In the genomic region with DNA sequence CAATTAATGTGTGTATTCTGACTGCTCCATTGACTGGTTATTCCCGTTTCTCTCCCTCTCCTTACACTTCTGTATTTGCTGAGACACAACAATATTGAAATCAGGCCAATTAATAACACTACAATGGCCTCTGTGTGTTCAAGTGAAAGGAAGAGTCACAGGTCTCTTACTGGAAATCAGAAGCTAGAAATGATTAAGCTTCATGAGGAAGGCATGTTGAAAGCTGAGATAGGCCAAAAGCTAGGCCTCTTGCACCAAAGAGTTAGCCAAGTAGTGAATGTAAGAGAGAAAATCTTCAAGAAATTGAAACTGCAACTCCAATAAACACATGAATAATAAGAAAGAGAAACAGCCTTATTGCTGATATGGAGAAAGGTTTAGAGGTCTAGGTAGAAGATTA, we compare ENCODE assay signal across 29 cellular contexts.
DNase-seq lines count a peak whose midpoint lies in the region; ATAC-seq and TF ChIP-seq lines count a peak whose summit lies in the region.
"Had no signal": no experiment of that assay in that cellular context is flagged by ENCODE, and none has a peak within 500 bp of the region (broad histone marks: within the 10 kb centered on the region; RNA-seq: fewer than 3 reads in every experiment).

No MANE protein-coding gene starts in this region.

- intact Hi-C loops in right cardiac atrium (cut with DNase I) = no loop called here

- peak overlapping the region; percentile 3 for H3K27ac Mint-ChIP-seq in activated T-cell treated with anti-CD3 and anti-CD28 coated beads, Interleukin-2, amount 50 U/mL, for 72 hours
- H3K27ac Mint-ChIP-seq in activated T-cell treated with anti-CD3 and anti-CD28 coated beads, Interleukin-2, amount 50 U/mL, for 24 hours = no peak overlapping the region
- no peak overlapping the region for H3K27ac Mint-ChIP-seq in stimulated activated effector memory CD8-positive, alpha-beta T cell treated with anti-CD3 and anti-CD28 coated beads, Interleukin-12 subunit alpha, Interleukin-12 subunit beta, amount 100 ng/mL, for 72 hours
- H3K27ac Mint-ChIP-seq: CD14-positive monocyte, immature natural killer cell had no signal

- no peak for TF ChIP-seq EP300 in upper lobe of left lung (IDR thresholded peaks at IDR 0.05)

- H3K27ac ChIP-seq in right cardiac atrium (ENCODE audit: low read length) (no peak overlapping the region), upper lobe of left lung (no peak overlapping the region)
- H3K27ac ChIP-seq: gastroesophageal sphincter, left lung, neutrophil, prostate gland, thoracic aorta had no signal

- no peak for TF ChIP-seq CTCF in upper lobe of left lung (IDR thresholded peaks at IDR 0.05)

- no peaks in the 10 kb centered on the region for H3K27me3 Mint-ChIP-seq in activated T-cell treated with anti-CD3 and anti-CD28 coated beads, Interleukin-2, amount 50 U/mL, for 72 hours (ENCODE audit: low read depth)
- H3K27me3 Mint-ChIP-seq in activated T-cell treated with anti-CD3 and anti-CD28 coated beads, Interleukin-2, amount 50 U/mL, for 24 hours = no peaks in the 10 kb centered on the region

- H3K36me3 Mint-ChIP-seq in activated T-cell treated with anti-CD3 and anti-CD28 coated beads, Interleukin-2, amount 50 U/mL, for 72 hours (ENCODE audit: insufficient read depth in 2 of 2) = no peaks in the 10 kb centered on the region
- H3K36me3 Mint-ChIP-seq in activated T-cell treated with anti-CD3 and anti-CD28 coated beads, Interleukin-2, amount 50 U/mL, for 24 hours (ENCODE audit: low read depth) = no peaks in the 10 kb centered on the region
- no peaks in the 10 kb centered on the region for H3K36me3 Mint-ChIP-seq in stimulated activated effector memory CD8-positive, alpha-beta T cell treated with anti-CD3 and anti-CD28 coated beads, Interleukin-12 subunit alpha, Interleukin-12 subunit beta, amount 100 ng/mL, for 72 hours
- H3K36me3 Mint-ChIP-seq: CD14-positive monocyte, immature natural killer cell had no signal

- peaks cover 0 to 2% of the 10 kb centered on the region in 2 donors for H3K9me3 Mint-ChIP-seq in activated T-cell treated with anti-CD3 and anti-CD28 coated beads, Interleukin-2, amount 50 U/mL, for 72 hours
- H3K9me3 Mint-ChIP-seq in activated T-cell treated with anti-CD3 and anti-CD28 coated beads, Interleukin-2, amount 50 U/mL, for 24 hours = no peaks in the 10 kb centered on the region
- H3K9me3 Mint-ChIP-seq in stimulated activated effector memory CD8-positive, alpha-beta T cell treated with anti-CD3 and anti-CD28 coated beads, Interleukin-12 subunit alpha, Interleukin-12 subunit beta, amount 100 ng/mL, for 72 hours = no peaks in the 10 kb centered on the region
- H3K9me3 Mint-ChIP-seq: immature natural killer cell had no signal

- no peaks in the 10 kb centered on the region for H3K36me3 ChIP-seq in upper lobe of left lung
- H3K36me3 ChIP-seq: gastroesophageal sphincter, left lung, neutrophil, prostate gland, thoracic aorta had no signal

- H3K4me1 ChIP-seq in right cardiac atrium (ENCODE audit: control insufficient read depth, insufficient read depth, low read length) (no peaks in the 10 kb centered on the region), upper lobe of left lung (no peaks in the 10 kb centered on the region)
- H3K4me1 ChIP-seq: gastroesophageal sphincter, left lung, prostate gland had no signal

- WGBS in right cardiac atrium = 75% methylated on average over 1 of the region's 1 CpG
- WGBS in upper lobe of left lung, 2 donors = 59 to 83% methylated on average over 1 of the region's 1 CpG

- no peaks in the 10 kb centered on the region for H3K4me1 Mint-ChIP-seq in activated T-cell treated with anti-CD3 and anti-CD28 coated beads, Interleukin-2, amount 50 U/mL, for 72 hours (ENCODE audit: low read depth)
- H3K4me1 Mint-ChIP-seq in activated T-cell treated with anti-CD3 and anti-CD28 coated beads, Interleukin-2, amount 50 U/mL, for 24 hours (ENCODE audit: low read depth) = peaks cover 2% of the 10 kb centered on the region
- H3K4me1 Mint-ChIP-seq in stimulated activated effector memory CD8-positive, alpha-beta T cell treated with anti-CD3 and anti-CD28 coated beads, Interleukin-12 subunit alpha, Interleukin-12 subunit beta, amount 100 ng/mL, for 72 hours = no peaks in the 10 kb centered on the region
- H3K4me1 Mint-ChIP-seq: CD14-positive monocyte, immature natural killer cell had no signal

- ATAC-seq in activated T-cell treated with anti-CD3 and anti-CD28 coated beads, Interleukin-2, amount 50 U/mL, for 72 hours (replicated peaks in 1 of 2) = peak in 1 of 2 donors; percentile 41
- ATAC-seq in HG02938 (IDR thresholded peaks at IDR 0.05; ENCODE audit: unreplicated experiment) (peak; percentile 87), right cardiac atrium (no peak), upper lobe of left lung (ENCODE audit: low FRiP score in 2 of 2) (no peak)
- peak; percentile 31 for ATAC-seq in stimulated activated effector memory CD8-positive, alpha-beta T cell treated with anti-CD3 and anti-CD28 coated beads, Interleukin-12 subunit alpha, Interleukin-12 subunit beta, amount 100 ng/mL, for 72 hours
- ATAC-seq: gastroesophageal sphincter; HepG2; left lung; Panc1; stimulated activated naive CD8-positive, alpha-beta T cell treated with anti-CD3 and anti-CD28 coated beads, Interleukin-15, Interleukin-2, amounts not matched to agents 100 U/mL and 50 U/mL, for 24 hours had no signal

- H3K27me3 ChIP-seq in right cardiac atrium (ENCODE audit: control insufficient read depth, insufficient read depth) (no peaks in the 10 kb centered on the region), upper lobe of left lung (no peaks in the 10 kb centered on the region)
- H3K27me3 ChIP-seq: gastroesophageal sphincter, left lung, neutrophil had no signal

- no peak overlapping the region for H3K4me3 Mint-ChIP-seq in activated T-cell treated with anti-CD3 and anti-CD28 coated beads, Interleukin-2, amount 50 U/mL, for 72 hours
- no peak overlapping the region for H3K4me3 Mint-ChIP-seq in activated T-cell treated with anti-CD3 and anti-CD28 coated beads, Interleukin-2, amount 50 U/mL, for 24 hours
- H3K4me3 Mint-ChIP-seq in stimulated activated effector memory CD8-positive, alpha-beta T cell treated with anti-CD3 and anti-CD28 coated beads, Interleukin-12 subunit alpha, Interleukin-12 subunit beta, amount 100 ng/mL, for 72 hours = no peak overlapping the region
- H3K4me3 Mint-ChIP-seq: CD14-positive monocyte, immature natural killer cell had no signal

- no peak overlapping the region for H3K4me3 ChIP-seq in right cardiac atrium (ENCODE audit: low read length)
- H3K4me3 ChIP-seq in upper lobe of left lung = no peak overlapping the region
- H3K4me3 ChIP-seq: gastroesophageal sphincter, left lung, prostate gland, thoracic aorta had no signal

- H3K9me3 ChIP-seq in right cardiac atrium (ENCODE audit: control insufficient read depth, low read length) (no peaks in the 10 kb centered on the region), upper lobe of left lung (no peaks in the 10 kb centered on the region)
- H3K9me3 ChIP-seq: gastroesophageal sphincter, left lung, neutrophil, prostate gland, thoracic aorta had no signal

- TF ChIP-seq POLR2A in upper lobe of left lung (IDR thresholded peaks at IDR 0.05) = no peak

- in situ Hi-C loops in SK-MEL-5 (cut with HindIII; ENCODE audit: low pct_unique_long_range_greater_than_20kb, low sequenced_read_pairs) = no loop called here

- no peak for DNase-seq in activated T-cell treated with anti-CD3 and anti-CD28 coated beads, Interleukin-2, amount 50 U/mL, for 72 hours
- no peak for DNase-seq in activated T-cell treated with anti-CD3 and anti-CD28 coated beads, Interleukin-2, amount 50 U/mL, for 24 hours
- DNase-seq in SK-MEL-5 (ENCODE audit: low read depth, low spot score) (peak; percentile 59), right cardiac atrium (no peak), upper lobe of left lung (no peak), DMS53 treated with DMSO at 0.1 percent for 48 hours (lab: John Stamatoyannopoulos, UW; ENCODE audit: unreplicated experiment) (no peak)
- no peak for DNase-seq in stimulated activated effector memory CD8-positive, alpha-beta T cell treated with anti-CD3 and anti-CD28 coated beads, Interleukin-12 subunit alpha, Interleukin-12 subunit beta, amount 100 ng/mL, for 72 hours (ENCODE audit: low spot score in 2 of 2)
- DNase-seq: 8988T; activated CD4-positive, alpha-beta T cell treated with anti-CD3 and anti-CD28 coated beads for 48 hours; activated T-cell treated with anti-CD3 and anti-CD28 coated beads, Interleukin-2, amount 50 U/mL, for 1 hour; dermis blood vessel endothelial cell; hippocampal formation; immature natural killer cell; left lung; mesendoderm; NCI-H1105; NCI-H1930; NCI-H526; SHP77; stimulated activated CD4-positive, alpha-beta T cell treated with anti-CD3 and anti-CD28 coated beads, Interleukin-15, amount 100 ng/mL, for 24 hours; stimulated activated naive CD8-positive, alpha-beta T cell treated with anti-CD3 and anti-CD28 coated beads, Interleukin-15, Interleukin-2, amounts not matched to agents 100 U/mL and 50 U/mL, for 24 hours had no signal

Comparison
In these comparisons a context has a peak if more than half of its experiments do, and no peak if none do; other contexts are left out.
1. ATAC-seq: peak in HG02938 (single experiment) and stimulated activated effector memory CD8-positive, alpha-beta T cell treated with anti-CD3 and anti-CD28 coated beads, Interleukin-12 subunit alpha, Interleukin-12 subunit beta, amount 100 ng/mL, for 72 hours (single experiment); none in right cardiac atrium (0 of 2) and upper lobe of left lung (0 of 2).